ENCODE assay signal across 33 cellular contexts in the genomic region with DNA sequence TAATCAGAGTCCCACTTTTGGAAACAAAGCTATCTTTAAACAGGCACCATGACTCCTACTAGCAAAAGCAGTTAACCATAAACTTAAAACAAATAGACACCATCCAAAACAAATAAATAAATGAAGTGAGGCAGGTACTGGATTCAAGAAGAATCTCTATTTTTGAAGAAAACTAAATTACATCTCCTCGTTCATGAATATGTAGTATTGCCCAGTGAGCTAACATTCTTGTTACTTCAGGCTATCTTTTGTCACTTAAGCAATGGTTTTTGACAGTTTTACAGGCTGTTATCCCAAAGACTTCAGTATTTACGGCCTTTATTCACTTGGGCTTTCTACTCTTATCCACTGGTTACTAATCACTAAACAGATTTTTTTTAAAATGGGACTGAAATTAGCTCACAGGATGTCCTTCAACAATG.
DNase-seq lines count a peak whose midpoint lies in the region; ATAC-seq and TF ChIP-seq lines count a peak whose summit lies in the region.
"Had no signal": no experiment of that assay in that cellular context is flagged by ENCODE, and none has a peak within 500 bp of the region (broad histone marks: within the 10 kb centered on the region; RNA-seq: fewer than 3 reads in every experiment).

No MANE protein-coding gene starts in this region.

- H3K9me3 Mint-ChIP-seq in immature natural killer cell = no peaks in the 10 kb centered on the region
- H3K9me3 Mint-ChIP-seq: activated B cell treated with CpG ODN at 0.5 μM for 24 hours; effector memory CD8-positive, alpha-beta T cell had no signal

- H3K4me1 Mint-ChIP-seq in immature natural killer cell = peaks cover 27 to 39% of the 10 kb centered on the region in 2 donors
- H3K4me1 Mint-ChIP-seq: activated B cell treated with CpG ODN at 0.5 μM for 24 hours had no signal

- peaks cover 0 to 1% (median 0%) of the 10 kb centered on the region in 3 donors for H3K27me3 Mint-ChIP-seq in immature natural killer cell (ENCODE audit: low read depth in 3 of 3)
- H3K27me3 Mint-ChIP-seq: effector memory CD8-positive, alpha-beta T cell had no signal

- 71 to 78% (median 74%) methylated on average over 2 of the region's 2 CpGs for WGBS in heart left ventricle, 4 donors
- WGBS in mesodermal cell (ENCODE audit: insufficient coverage in 2 of 2), 2 experiments = 80 to 94% methylated on average over 1 to 2 of the region's 2 CpGs

- H3K36me3 ChIP-seq in heart left ventricle (no peaks in the 10 kb centered on the region), SK-N-MC (ENCODE audit: insufficient read depth, low read length) (no peaks in the 10 kb centered on the region), mesodermal cell (ENCODE audit: control insufficient read depth, insufficient read depth, low read length) (no peaks in the 10 kb centered on the region), mucosa of descending colon (ENCODE audit: low read depth) (no peaks in the 10 kb centered on the region)
- H3K36me3 ChIP-seq: esophagus muscularis mucosa, HAP-1, heart right ventricle, prostate gland, SJCRH30, tibial artery had no signal

- no peak overlapping the region for H3K4me3 Mint-ChIP-seq in immature natural killer cell
- H3K4me3 Mint-ChIP-seq: activated B cell treated with CpG ODN at 0.5 μM for 24 hours; effector memory CD8-positive, alpha-beta T cell had no signal

- no peak for TF ChIP-seq POLR2A in heart left ventricle (IDR thresholded peaks at IDR 0.05)

- H3K9me3 ChIP-seq in heart left ventricle (no peaks in the 10 kb centered on the region), SK-N-MC (ENCODE audit: low read depth, low read length) (no peaks in the 10 kb centered on the region), mesodermal cell (ENCODE audit: control insufficient read depth, low read length) (no peaks in the 10 kb centered on the region), mucosa of descending colon (no peaks in the 10 kb centered on the region)
- H3K9me3 ChIP-seq: esophagus muscularis mucosa, HAP-1, heart right ventricle, prostate gland, SJCRH30, tibial artery had no signal

- H3K27me3 ChIP-seq in heart left ventricle = no peaks in the 10 kb centered on the region
- H3K27me3 ChIP-seq: esophagus muscularis mucosa, heart right ventricle, SJCRH30, tibial artery had no signal

- H3K4me3 ChIP-seq in heart left ventricle (no peak overlapping the region), SK-N-MC (0 out of 2 replicates have a peak overlapping the region, but pooled peaks have one; percentile 4), mesodermal cell (ENCODE audit: extremely low read depth, insufficient read depth, low read length, poor library complexity, severe bottlenecking) (no peak overlapping the region), mucosa of descending colon (no peak overlapping the region)
- H3K4me3 ChIP-seq: esophagus muscularis mucosa, HAP-1, heart right ventricle, prostate gland, SJCRH30, tibial artery had no signal

- peaks cover 0 to 10% (median 0%) of the 10 kb centered on the region in 12 donors for H3K4me1 ChIP-seq in heart left ventricle
- peaks cover 13% of the 10 kb centered on the region for H3K4me1 ChIP-seq in mesodermal cell (ENCODE audit: control insufficient read depth, insufficient read depth, low read length, poor library complexity, severe bottlenecking)
- H3K4me1 ChIP-seq in mucosa of descending colon (ENCODE audit: low read depth) = peaks cover 27% of the 10 kb centered on the region
- H3K4me1 ChIP-seq: tibial artery had no signal

- intact Hi-C loops in left ventricle myocardium superior (cut with micrococcal nuclease) (no loop called here), heart left ventricle (cut with DNase I) (no loop called here), mucosa of descending colon (cut with DNase I, micrococcal nuclease) (no loop called here)

- H3K27ac Mint-ChIP-seq in immature natural killer cell = no peak overlapping the region
- H3K27ac Mint-ChIP-seq: activated B cell treated with CpG ODN at 0.5 μM for 24 hours; effector memory CD8-positive, alpha-beta T cell had no signal

- H3K36me3 Mint-ChIP-seq in immature natural killer cell = peaks cover 4 to 7% (median 4%) of the 10 kb centered on the region in 3 donors

- peak overlapping the region in 3 of 12 donors; percentile 4 to 21 (median 11) for H3K27ac ChIP-seq in heart left ventricle
- no peak overlapping the region for H3K27ac ChIP-seq in SK-N-MC
- peak overlapping the region; percentile 2 for H3K27ac ChIP-seq in mesodermal cell (ENCODE audit: low read depth, low read length, severe bottlenecking)
- H3K27ac ChIP-seq: esophagus muscularis mucosa, HL-60, KMS-11, prostate gland, SJCRH30, tibial artery had no signal

- DNase-seq in left ventricle myocardium superior = no peak
- DNase-seq in heart left ventricle = no peak
- DNase-seq in SK-N-MC (ENCODE audit: low read depth, low spot score) = no peak
- no peak for DNase-seq in AG08396 (ENCODE audit: low spot score)
- no peak for DNase-seq in mucosa of descending colon
- DNase-seq in activated CD4-positive, alpha-beta T cell treated with anti-CD3 and anti-CD28 coated beads for 4 hours = no peak
- DNase-seq in immature natural killer cell = no peak
- DNase-seq: ACHN; activated B cell treated with CpG ODN at 0.5 μM for 24 hours; activated CD4-positive, alpha-beta T cell treated with anti-CD3 and anti-CD28 coated beads, Interleukin-2, amount 50 U/mL, for 1 hour; activated effector memory CD4-positive, alpha-beta T cell treated with anti-CD3 and anti-CD28 coated beads, Interleukin-2, amount 50 U/mL, for 16 hours; activated T-cell treated with anti-CD3 and anti-CD28 coated beads, Interleukin-2, amount 50 U/mL, for 1 hour; central memory CD4-positive, alpha-beta T cell; DMS53; effector memory CD8-positive, alpha-beta T cell; foreskin fibroblast; heart right ventricle; kidney glomerular epithelial cell; MM.1S; NCI-H1417; NCI-H2029 treated with DMSO at 0.1 percent for 48 hours; NCI-H2227 treated with DMSO at 0.1 percent for 48 hours; NCI-H748 treated with DMSO at 0.1 percent for 48 hours; stimulated activated CD4-positive, alpha-beta T cell treated with anti-CD3 and anti-CD28 coated beads, Interleukin-15, amount 100 ng/mL, for 24 hours; stimulated activated CD4-positive, alpha-beta T cell treated with anti-CD3 and anti-CD28 coated beads, Interleukin-4, amount 100 ng/mL, for 4 hours; tibial artery had no signal

- ATAC-seq in left ventricle myocardium superior = peak; percentile 53
- no peak for ATAC-seq in heart left ventricle
- no peak for ATAC-seq in mucosa of descending colon
- ATAC-seq: effector memory CD8-positive, alpha-beta T cell had no signal

- TF ChIP-seq CTCF in heart left ventricle (IDR thresholded peaks at IDR 0.05) (no peak), mucosa of descending colon (IDR thresholded peaks at IDR 0.05) (no peak)

- H3K9ac ChIP-seq in SK-N-MC (ENCODE audit: insufficient read length) = no peak overlapping the region
- H3K9ac ChIP-seq: KMS-11 had no signal
